In the genomic region with DNA sequence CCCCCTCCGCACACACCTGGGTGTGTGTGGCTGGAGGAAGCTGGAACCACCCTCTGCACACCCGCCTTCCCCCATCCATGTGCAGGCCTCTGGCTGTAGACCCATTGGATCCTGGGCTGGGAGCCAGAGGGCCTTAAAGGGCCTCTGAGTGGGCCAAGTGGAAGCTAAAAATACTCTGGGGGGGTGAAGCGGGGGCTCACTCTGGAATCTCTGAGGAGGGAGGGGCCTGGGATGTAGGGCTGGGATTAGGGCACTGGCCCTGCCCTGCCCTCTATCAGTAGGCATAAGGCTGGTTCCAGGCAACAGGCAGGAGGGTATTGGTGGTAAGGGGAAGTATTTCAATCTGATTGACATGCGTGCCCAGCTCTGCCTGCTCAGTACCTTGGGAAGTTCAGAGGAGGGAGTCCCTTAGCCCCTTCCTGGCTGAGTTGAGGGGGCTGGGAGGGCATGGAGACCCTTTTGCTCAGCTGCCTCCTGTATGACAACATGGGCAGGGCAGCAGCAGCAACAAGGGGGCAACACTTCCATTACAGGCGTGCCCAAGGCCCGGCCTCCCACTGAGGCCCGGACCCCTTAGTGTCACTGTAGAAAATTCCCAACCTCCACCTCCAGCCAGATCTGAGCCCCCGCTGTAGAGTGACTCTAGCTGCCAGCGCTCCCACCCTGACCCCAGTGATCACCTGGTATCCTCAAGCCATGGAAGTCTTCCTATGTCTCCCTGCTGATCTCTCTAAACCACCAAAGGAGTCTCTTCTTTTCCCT, we compare ENCODE assay signal across 10 cellular contexts. TPM values are rescaled to one million over a fixed set of nuclear protein-coding genes. Genes with fewer than 3 reads are reported as not detected.
DNase-seq lines count a peak whose midpoint lies in the region; ATAC-seq and TF ChIP-seq lines count a peak whose summit lies in the region.
"Had no signal": no experiment of that assay in that cellular context is flagged by ENCODE, and none has a peak within 500 bp of the region (broad histone marks: within the 10 kb centered on the region; RNA-seq: fewer than 3 reads in every experiment).

No MANE protein-coding gene starts in this region.

- H4K12ac ChIP-seq in trophoblast cell (ENCODE audit: low read depth, low read length) = no peak overlapping the region

- H3K27ac ChIP-seq in gastroesophageal sphincter = peak overlapping the region; percentile 39 to 95 (median 92)
- H3K27ac ChIP-seq in trophoblast cell (ENCODE audit: low read depth, low read length) = no peak overlapping the region

- H3K4me1 ChIP-seq in gastroesophageal sphincter (peaks cover 14 to 98% (median 67%) of the 10 kb centered on the region in 3 donors), trophoblast cell (ENCODE audit: control insufficient read depth in 1 of 2, insufficient read depth in 2 of 2, low read length in 2 of 2) (peaks cover 59 to 67% of the 10 kb centered on the region in 2 experiments)

- H3K18ac ChIP-seq in trophoblast cell (ENCODE audit: low read length) = peak overlapping the region; percentile 48

- H2BK12ac ChIP-seq in trophoblast cell (ENCODE audit: low read length) = no peak overlapping the region

- ATAC-seq in gastroesophageal sphincter = peak; percentile 73
- no peak for ATAC-seq in GM19351 (IDR thresholded peaks at IDR 0.05; ENCODE audit: unreplicated experiment)

- H3K36me3 ChIP-seq in gastroesophageal sphincter (no peaks in the 10 kb centered on the region), trophoblast cell (ENCODE audit: control insufficient read depth in 1 of 2, insufficient read depth in 2 of 2, low read length in 2 of 2) (peaks cover 3 to 4% of the 10 kb centered on the region in 2 experiments)

- no peak overlapping the region for H2BK5ac ChIP-seq in trophoblast cell (ENCODE audit: low read depth, low read length, poor library complexity)

- H3K9ac ChIP-seq in trophoblast cell (ENCODE audit: low read length) = no peak overlapping the region

- peaks cover 23% of the 10 kb centered on the region for H3K79me1 ChIP-seq in trophoblast cell (ENCODE audit: low read length)

- H3K9me3 ChIP-seq in gastroesophageal sphincter = no peaks in the 10 kb centered on the region
- no peaks in the 10 kb centered on the region for H3K9me3 ChIP-seq in trophoblast cell (ENCODE audit: insufficient read depth, low read depth, low read length)

- H3K23ac ChIP-seq in trophoblast cell (ENCODE audit: low read length) = no peak overlapping the region

- no peak overlapping the region for H4K8ac ChIP-seq in trophoblast cell (ENCODE audit: low read depth, low read length)

- peak in 1 of 2 donors; percentile 38 for TF ChIP-seq POLR2A in gastroesophageal sphincter (IDR thresholded peaks at IDR 0.05)

- H3K27me3 ChIP-seq in gastroesophageal sphincter (no peaks in the 10 kb centered on the region), trophoblast cell (ENCODE audit: insufficient read depth, low read length) (no peaks in the 10 kb centered on the region)

- peaks cover 15% of the 10 kb centered on the region for H3K79me2 ChIP-seq in trophoblast cell (ENCODE audit: control insufficient read depth, insufficient read depth, low read length, poor library complexity)

- H3K4me2 ChIP-seq in trophoblast cell (ENCODE audit: low read length) = no peak overlapping the region

- TF ChIP-seq EP300 in gastroesophageal sphincter (IDR thresholded peaks at IDR 0.05) = no peak

- H3K14ac ChIP-seq in trophoblast cell (ENCODE audit: low read length) = no peak overlapping the region

- peak; percentile 78 for DNase-seq in AG10803 (ENCODE audit: low read depth)
- DNase-seq in SW 1271 (lab: John Stamatoyannopoulos, UW) = peak; percentile 52 to 70
- no peak for DNase-seq in trophoblast cell
- no peak for DNase-seq in SKM-1 treated with dmso at 0.1 percent for 144 hours (lab: John Stamatoyannopoulos, UW; ENCODE audit: unreplicated experiment)
- no peak for DNase-seq in HPDE6-E6E7 (ENCODE audit: extremely low spot score)
- DNase-seq in HuH-7.5 (ENCODE audit: low spot score) = no peak
- DNase-seq: activated naive CD8-positive, alpha-beta T cell treated with anti-CD3 and anti-CD28 coated beads, Interleukin-2, amount 10 ng/mL, durations not matched to agents 7 days and 5 days; COR-L47 had no signal

- H2AFZ ChIP-seq in trophoblast cell (ENCODE audit: insufficient read depth, low read length, poor library complexity) = no peak overlapping the region

- peak overlapping the region; percentile 2 for H4K91ac ChIP-seq in trophoblast cell (ENCODE audit: low read depth, low read length)

- H3K4ac ChIP-seq in trophoblast cell (ENCODE audit: low read depth, low read length) = peak overlapping the region; percentile 2

- H2BK120ac ChIP-seq in trophoblast cell (ENCODE audit: insufficient read depth, low read length, poor library complexity) = no peak overlapping the region

- no peak overlapping the region for H2AK5ac ChIP-seq in trophoblast cell (ENCODE audit: low read length)

- H3K4me3 ChIP-seq in AG10803 (ENCODE audit: low read length) = no peak overlapping the region
- H3K4me3 ChIP-seq in gastroesophageal sphincter = peak overlapping the region in 1 of 2 donors; percentile 6
- no peak overlapping the region for H3K4me3 ChIP-seq in trophoblast cell (ENCODE audit: low read depth, low read length)

- TF ChIP-seq CTCF in AG10803 (conservative IDR thresholded peaks at IDR 0.05; ENCODE audit: low read length) = no peak
- peak in 2 of 4 experiments; percentile 7 to 8 for TF ChIP-seq CTCF in gastroesophageal sphincter (IDR thresholded peaks at IDR 0.05)

- 81% methylated on average over 5 of the region's 9 CpGs; no CpG with 5 or more reads in 1 of the 2 donors for WGBS in gastroesophageal sphincter (ENCODE audit: low coverage in 1 of 2), 2 donors
- WGBS in trophoblast cell (ENCODE audit: extremely low coverage, insufficient coverage, insufficient read length) = no CpG with 5 or more reads among the region's 9 CpGs

RNA-seq across cellular contexts. Expression of a gene that starts 5.2 kb away (rescaled TPM):
- total RNA-seq in gastroesophageal sphincter = 100 to 1,000 TPM in 3 of 4 donors, 10 to 100 TPM in 1; 62.4 to 131 (median 124) TPM
- polyA plus RNA-seq in trophoblast cell (2013) = 63.3 and 65.7 TPM in 2 replicates

RNA-seq across cellular contexts. Expression of a gene that starts 34.0 kb away (rescaled TPM):
- total RNA-seq in gastroesophageal sphincter = 10 to 100 TPM; 31.6 to 70.6 (median 58.1) TPM
- polyA plus RNA-seq in trophoblast cell (2013) = 16.1 and 16.2 TPM in 2 replicates

Comparison
In these comparisons a context has a peak if more than half of its experiments do, and no peak if none do; other contexts are left out.
1. DNase-seq: peak in AG10803 (single experiment) and SW 1271 (2 of 2); none in trophoblast cell (0 of 2), SKM-1 treated with dmso at 0.1 percent for 144 hours (single experiment), HPDE6-E6E7 (single experiment) and HuH-7.5 (single experiment).